Comparison of ENCODE assay signal across 1 cellular context in the genomic region with DNA sequence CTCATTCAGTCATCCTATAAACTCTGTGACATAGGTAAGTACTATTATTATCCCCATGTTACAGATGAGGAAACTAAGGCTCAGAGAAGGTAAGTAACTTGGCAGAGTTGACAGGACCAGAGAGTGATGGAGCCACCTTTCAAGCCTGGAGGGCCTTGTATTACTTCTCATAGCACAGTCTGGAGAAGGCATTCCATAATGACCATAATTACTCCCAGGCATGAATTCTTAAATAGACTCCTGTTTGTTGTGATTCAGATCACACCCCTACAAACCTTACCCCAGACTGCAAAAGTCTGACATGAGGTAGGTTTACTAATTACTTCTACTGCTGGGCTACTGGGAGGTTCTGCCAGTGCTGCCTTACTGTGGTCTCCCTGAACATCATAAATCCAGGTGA.
TF ChIP-seq lines count a peak whose summit lies in the region.

No MANE protein-coding gene starts in this region.

TF ChIP-seq in IMR-90, 13 proteins besides CTCF, POLR2A, EP300 and RAD21:
- no peak for TF ChIP-seq RCOR1 (IDR thresholded peaks at IDR 0.05; ENCODE audit: insufficient replicate concordance, low read length)
- no peak for TF ChIP-seq FOS (IDR thresholded peaks at IDR 0.05; ENCODE audit: low read depth, low read length)
- no peak for TF ChIP-seq CHD1 (IDR thresholded peaks at IDR 0.05; ENCODE audit: low read depth, low read length)
- no peak for TF ChIP-seq MXI1 (IDR thresholded peaks at IDR 0.05; ENCODE audit: borderline replicate concordance, low read depth, low read length)
- TF ChIP-seq CEBPB (IDR thresholded peaks at IDR 0.05; ENCODE audit: low read depth, low read length): no peak
- TF ChIP-seq SMC3 (IDR thresholded peaks at IDR 0.05; ENCODE audit: low read depth, low read length): no peak
- no peak for TF ChIP-seq NFE2L2 (IDR thresholded peaks at IDR 0.05; ENCODE audit: low read depth, low read length)
- no peak for TF ChIP-seq MAFK (IDR thresholded peaks at IDR 0.05; ENCODE audit: low read depth, low read length)
- TF ChIP-seq RFX5 (IDR thresholded peaks at IDR 0.05; ENCODE audit: low read depth, low read length): no peak
- no peak for TF ChIP-seq BHLHE40 (IDR thresholded peaks at IDR 0.05; ENCODE audit: low read depth, low read length)
